ENCODE assay signal across 10 cellular contexts in the genomic region with DNA sequence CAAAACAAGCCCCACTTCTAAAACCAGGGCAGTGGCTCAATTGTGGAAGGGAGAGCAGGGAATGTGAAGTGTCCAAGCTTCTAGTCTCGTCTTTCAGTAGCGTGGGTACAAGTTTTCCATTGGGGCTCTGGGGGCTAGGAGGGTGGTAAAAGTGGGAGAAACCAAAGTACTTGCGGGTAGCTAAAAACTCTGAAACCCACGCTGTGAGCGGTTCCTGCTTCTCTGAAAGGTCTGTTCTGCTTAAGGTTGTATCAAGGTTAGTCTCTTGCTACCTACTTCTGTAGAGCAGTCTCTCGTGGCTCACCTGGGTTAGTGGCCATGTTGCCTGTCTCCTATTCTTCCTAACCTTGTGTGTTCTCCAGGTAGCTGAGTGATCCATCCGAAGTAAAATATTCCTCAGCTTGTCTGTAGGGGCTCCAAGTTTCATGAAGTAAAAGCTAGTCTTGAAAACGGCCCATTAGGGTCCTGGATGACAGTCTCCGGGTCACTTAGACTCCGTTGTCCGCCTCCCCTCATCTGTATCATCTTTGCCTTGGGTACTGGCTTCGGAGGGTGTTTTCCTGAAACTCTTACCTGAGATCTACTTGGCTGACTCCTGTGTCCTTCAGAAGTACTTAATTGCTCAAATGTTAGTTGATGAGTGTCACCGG. TPM values are rescaled to one million over a fixed set of nuclear protein-coding genes. Genes with fewer than 3 reads are reported as not detected.
A peak's percentile ranks its signal among the peaks of the same experiment; 100 is the strongest.
DNase-seq lines count a peak whose midpoint lies in the region; ATAC-seq and TF ChIP-seq lines count a peak whose summit lies in the region.
"Had no signal": no experiment of that assay in that cellular context is flagged by ENCODE, and none has a peak within 500 bp of the region (broad histone marks: within the 10 kb centered on the region; RNA-seq: fewer than 3 reads in every experiment).

No MANE protein-coding gene starts in this region.

- H3K27ac ChIP-seq in DND-41 (ENCODE audit: low read length): peak overlapping the region; percentile 73; the same call in 1 of the 2 replicates
- H3K27ac ChIP-seq in trophoblast cell (ENCODE audit: low read depth, low read length): no peak overlapping the region

- no peaks in the 10 kb centered on the region for H3K27me3 ChIP-seq in DND-41 (ENCODE audit: insufficient read depth, low read length, poor library complexity)
- H3K27me3 ChIP-seq in trophoblast cell (ENCODE audit: insufficient read depth, low read length): no peaks in the 10 kb centered on the region

- peaks cover 21% of the 10 kb centered on the region for H3K27me3 Mint-ChIP-seq in brain

- H3K4me3 ChIP-seq in DND-41 (ENCODE audit: low read depth in 1 of 2, low read length in 2 of 2): no peak overlapping the region
- H3K4me3 ChIP-seq in trophoblast cell (ENCODE audit: low read depth, low read length): no peak overlapping the region

- H4K20me1 ChIP-seq in DND-41 (ENCODE audit: insufficient read depth, low read length): peaks cover 26% of the 10 kb centered on the region

- no peak overlapping the region for H3K4ac ChIP-seq in trophoblast cell (ENCODE audit: low read depth, low read length)

- TF ChIP-seq CTCF in DND-41 (IDR thresholded peaks at IDR 0.05; ENCODE audit: borderline replicate concordance, extremely low read depth, low read length, poor library complexity, severe bottlenecking): no peak
- TF ChIP-seq CTCF in brain (conservative IDR thresholded peaks at IDR 0.05): no peak

- H2BK5ac ChIP-seq in trophoblast cell (ENCODE audit: low read depth, low read length, poor library complexity): no peak overlapping the region

- H3K4me3 Mint-ChIP-seq in brain: peak overlapping the region; percentile 86 to 93 (median 91)

- H3K9me3 Mint-ChIP-seq in brain: no peaks in the 10 kb centered on the region

- no CpG with 5 or more reads among the region's 13 CpGs for WGBS in trophoblast cell (ENCODE audit: extremely low coverage, insufficient coverage, insufficient read length)

- H3K23ac ChIP-seq in trophoblast cell (ENCODE audit: low read length): no peak overlapping the region

- H3K4me1 ChIP-seq in DND-41 (ENCODE audit: insufficient read depth, low read length): peaks cover 72% of the 10 kb centered on the region
- H3K4me1 ChIP-seq in trophoblast cell (ENCODE audit: control insufficient read depth in 1 of 2, insufficient read depth in 2 of 2, low read length in 2 of 2): peaks cover 23 to 25% of the 10 kb centered on the region in 2 experiments

- no peak overlapping the region for H4K91ac ChIP-seq in trophoblast cell (ENCODE audit: low read depth, low read length)

- H2BK120ac ChIP-seq in trophoblast cell (ENCODE audit: insufficient read depth, low read length, poor library complexity): no peak overlapping the region

- DNase-seq in DND-41: no peak
- no peak for DNase-seq in trophoblast cell
- DNase-seq in DMS53 (lab: John Stamatoyannopoulos, UW): no peak
- no peak for DNase-seq in iPS-NIHi11 (ENCODE audit: low spot score)
- DNase-seq in middle frontal gyrus (ENCODE audit: extremely low spot score, low spot score): no peak
- no peak for DNase-seq in retina
- DNase-seq: effector CD4-positive, alpha-beta T cell; NCI-H2107 had no signal

- H3K79me1 ChIP-seq in trophoblast cell (ENCODE audit: low read length): peaks cover 20% of the 10 kb centered on the region

- no peak overlapping the region for H4K8ac ChIP-seq in trophoblast cell (ENCODE audit: low read depth, low read length)

- H3K4me2 ChIP-seq in DND-41 (ENCODE audit: insufficient read depth, low read length): peak overlapping the region; percentile 68
- no peak overlapping the region for H3K4me2 ChIP-seq in trophoblast cell (ENCODE audit: low read length)

- H3K18ac ChIP-seq in trophoblast cell (ENCODE audit: low read length): no peak overlapping the region

- no peak overlapping the region for H2AK5ac ChIP-seq in trophoblast cell (ENCODE audit: low read length)

- H3K9ac ChIP-seq in DND-41 (ENCODE audit: low read depth, low read length) (no peak overlapping the region), trophoblast cell (ENCODE audit: low read length) (no peak overlapping the region)

- peak overlapping the region; percentile 28 for H4K12ac ChIP-seq in trophoblast cell (ENCODE audit: low read depth, low read length)

- no peak overlapping the region for H3K14ac ChIP-seq in trophoblast cell (ENCODE audit: low read length)

- H3K27ac Mint-ChIP-seq in brain: peak overlapping the region; percentile 50 to 99 (median 93)

- H2AFZ ChIP-seq in DND-41 (ENCODE audit: low read depth, low read length) (no peak overlapping the region), trophoblast cell (ENCODE audit: insufficient read depth, low read length, poor library complexity) (no peak overlapping the region)

- H3K79me2 ChIP-seq in DND-41 (ENCODE audit: insufficient read depth, low read length) (peaks cover 32% of the 10 kb centered on the region), trophoblast cell (ENCODE audit: control insufficient read depth, insufficient read depth, low read length, poor library complexity) (peaks cover 28% of the 10 kb centered on the region)

- H2BK12ac ChIP-seq in trophoblast cell (ENCODE audit: low read length): no peak overlapping the region

- H3K4me1 Mint-ChIP-seq in brain: peaks cover 71% of the 10 kb centered on the region

- peaks cover 23% of the 10 kb centered on the region for H3K36me3 Mint-ChIP-seq in brain

- H3K9me3 ChIP-seq in DND-41 (ENCODE audit: insufficient read depth, low read length, severe bottlenecking): no peaks in the 10 kb centered on the region
- no peaks in the 10 kb centered on the region for H3K9me3 ChIP-seq in trophoblast cell (ENCODE audit: insufficient read depth, low read depth, low read length)

- peaks cover 26% of the 10 kb centered on the region for H3K36me3 ChIP-seq in DND-41 (ENCODE audit: insufficient read depth, low read length)
- H3K36me3 ChIP-seq in trophoblast cell (ENCODE audit: control insufficient read depth in 1 of 2, insufficient read depth in 2 of 2, low read length in 2 of 2): peaks cover 19 to 23% of the 10 kb centered on the region in 2 experiments

- ATAC-seq in DND-41 (ENCODE audit: insufficient read depth, low read depth): no peak
- ATAC-seq in HG02885 (IDR thresholded peaks at IDR 0.05; ENCODE audit: poor library complexity, unreplicated experiment): peak; percentile 23

RNA-seq across cellular contexts. Expression of a gene that starts 1.9 kb away (rescaled TPM):
- polyA plus RNA-seq in brain (ENCODE audit: insufficient read depth, low read depth, low replicate concordance): 207 TPM
- polyA plus RNA-seq in trophoblast cell (2013): 349 and 360 TPM in 2 replicates
